23 cellular contexts compared by ENCODE assay signal in the genomic region with DNA sequence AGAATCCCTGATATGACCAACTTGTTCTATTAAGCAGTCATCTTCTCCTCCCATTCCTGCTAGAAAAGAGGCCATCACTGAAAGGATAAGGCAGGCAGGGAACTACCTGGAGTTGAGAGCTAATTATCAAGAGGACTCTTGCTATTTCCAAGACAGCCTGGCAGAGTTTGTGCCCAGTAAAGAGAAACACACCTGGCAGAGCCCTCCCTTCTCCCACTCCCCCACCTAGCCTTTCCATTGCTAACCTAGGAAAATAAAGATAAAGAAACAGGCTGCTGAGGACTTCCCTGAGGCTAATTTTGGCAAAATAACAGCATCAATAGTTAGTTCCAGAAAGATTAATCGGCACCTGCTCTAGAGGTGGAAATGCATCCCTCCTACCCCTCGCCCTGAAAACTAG.
"Had no signal": no experiment of that assay in that cellular context is flagged by ENCODE, and none has a peak within 500 bp of the region (broad histone marks: within the 10 kb centered on the region; RNA-seq: fewer than 3 reads in every experiment).

No MANE protein-coding gene starts in this region.

- H3K4me3 ChIP-seq: colonic mucosa, esophagus muscularis mucosa, gastrocnemius medialis, heart left ventricle, left lung, lower lobe of right lung, mucosa of descending colon had no signal

- FAIRE-seq: endometrium, endothelial cell of umbilical vein, islet of Langerhans, keratinocyte had no signal

- H3K36me3 ChIP-seq: colonic mucosa had no signal

- H3K27me3 ChIP-seq: colonic mucosa, esophagus muscularis mucosa, foreskin keratinocyte, gastrocnemius medialis, heart left ventricle, left lung had no signal

- H3K4me1 Mint-ChIP-seq: endodermal cell had no signal

- H3K27me3 Mint-ChIP-seq: dendritic cell treated with granulocyte-macrophage colony-stimulating factor and Interleukin-4, amounts not matched to agents 40 ng/mL and 50 ng/mL, for 4 days; effector memory CD8-positive, alpha-beta T cell; naive B cell had no signal

- H3K27ac ChIP-seq: colonic mucosa, esophagus muscularis mucosa, foreskin keratinocyte, gastrocnemius medialis, heart left ventricle, left lung, lower lobe of right lung had no signal

- ATAC-seq: effector memory CD8-positive, alpha-beta T cell; foreskin keratinocyte; gastrocnemius medialis; heart left ventricle; left cardiac atrium; left lung; left ventricle myocardium superior; lower lobe of right lung; mucosa of descending colon had no signal

- H3K9me3 Mint-ChIP-seq: dendritic cell treated with granulocyte-macrophage colony-stimulating factor and Interleukin-4, amounts not matched to agents 40 ng/mL and 50 ng/mL, for 4 days; effector memory CD8-positive, alpha-beta T cell; endodermal cell had no signal

- DNase-seq: colonic mucosa; cortex of kidney; effector CD8-positive, alpha-beta T cell; effector memory CD8-positive, alpha-beta T cell; endodermal cell; foreskin keratinocyte; gastrocnemius medialis; heart left ventricle; hippocampal formation; left cardiac atrium; left lung; left ventricle myocardium superior; lower lobe of right lung; mesenchymal stem cell; mucosa of descending colon; naive B cell had no signal

- H3K4me1 ChIP-seq: colonic mucosa, esophagus muscularis mucosa, foreskin keratinocyte, gastrocnemius medialis, lower lobe of right lung had no signal

- H3K9me3 ChIP-seq: colonic mucosa, esophagus muscularis mucosa, gastrocnemius medialis, heart left ventricle, left lung, lower lobe of right lung, mucosa of descending colon had no signal

- H3K27ac Mint-ChIP-seq: dendritic cell treated with granulocyte-macrophage colony-stimulating factor and Interleukin-4, amounts not matched to agents 40 ng/mL and 50 ng/mL, for 4 days; endodermal cell; mesothelial cell of epicardium had no signal

- H3K4me3 Mint-ChIP-seq: dendritic cell treated with granulocyte-macrophage colony-stimulating factor and Interleukin-4, amounts not matched to agents 40 ng/mL and 50 ng/mL, for 4 days; effector memory CD8-positive, alpha-beta T cell; endodermal cell; mesothelial cell of epicardium; naive B cell had no signal
